8 cellular contexts compared by ENCODE assay signal in the genomic region with DNA sequence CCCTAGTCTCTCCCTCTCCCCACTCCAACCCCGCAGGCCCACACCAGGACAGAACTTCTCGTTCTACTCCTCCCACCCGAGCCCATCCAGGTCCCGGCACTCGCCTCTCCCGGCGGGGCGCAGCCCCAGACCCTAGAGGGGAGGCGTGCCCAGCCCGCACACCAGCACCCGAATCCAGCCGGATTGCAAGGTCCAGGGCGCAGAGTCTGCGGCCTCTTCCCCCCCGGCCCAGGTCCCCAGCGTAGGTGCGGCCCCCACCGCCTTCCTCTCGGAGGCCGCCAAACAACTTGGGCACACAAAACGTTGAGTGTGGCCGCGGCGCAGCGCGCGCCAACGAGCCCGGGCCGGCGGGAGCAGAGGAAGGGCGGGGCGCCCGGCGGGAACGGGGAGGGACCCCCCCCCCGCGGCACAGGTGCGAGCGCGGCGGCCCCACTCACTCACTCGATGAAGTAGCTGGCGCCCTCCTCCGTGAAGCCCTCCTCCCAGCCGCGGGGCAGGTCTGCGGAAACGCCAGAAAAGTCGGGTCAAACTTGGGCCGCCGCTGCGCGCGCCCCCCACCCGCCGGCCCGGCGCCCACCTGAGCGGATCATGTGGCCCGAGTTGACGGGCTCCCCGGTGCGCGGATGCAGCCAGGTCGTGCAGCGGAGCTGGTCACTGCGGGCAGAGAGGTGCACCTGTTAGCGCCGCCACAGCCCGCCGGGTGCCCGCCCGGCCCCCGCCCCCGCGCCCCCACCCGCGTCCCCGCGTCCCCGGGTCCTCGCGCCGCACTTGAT. TPM values are rescaled to one million over a fixed set of nuclear protein-coding genes. Genes with fewer than 3 reads are reported as not detected.
DNase-seq lines count a peak whose midpoint lies in the region; ATAC-seq and TF ChIP-seq lines count a peak whose summit lies in the region.

No MANE protein-coding gene starts in this region.

- H3K36me3 ChIP-seq in OCI-LY7 (ENCODE audit: insufficient read depth, low read length) (no peaks in the 10 kb centered on the region), right lobe of liver (no peaks in the 10 kb centered on the region), subcutaneous abdominal adipose tissue (ENCODE audit: control insufficient read depth in 5 of 5, insufficient read depth in 5 of 5, low read length in 5 of 5) (no peaks in the 10 kb centered on the region)

- H3K4me1 ChIP-seq in OCI-LY7 (ENCODE audit: insufficient read depth, low read length, poor library complexity, severe bottlenecking) (no peaks in the 10 kb centered on the region), right lobe of liver (peaks cover 0 to 18% (median 4%) of the 10 kb centered on the region in 4 donors), subcutaneous abdominal adipose tissue (ENCODE audit: control insufficient read depth in 5 of 5, insufficient read depth in 5 of 5, low read length in 5 of 5) (peaks cover 0 to 23% (median 17%) of the 10 kb centered on the region in 5 donors)

- H3K79me2 ChIP-seq in OCI-LY7 (ENCODE audit: insufficient read depth, low read depth, low read length), result no peaks in the 10 kb centered on the region

- H3K9me3 ChIP-seq in OCI-LY7 (ENCODE audit: low read length) (no peaks in the 10 kb centered on the region), right lobe of liver (no peaks in the 10 kb centered on the region), subcutaneous abdominal adipose tissue (ENCODE audit: control insufficient read depth in 5 of 5, low read length in 5 of 5) (no peaks in the 10 kb centered on the region)

- peak overlapping the region; percentile 5; the same call in 1 of the 2 replicates for H3K4me2 ChIP-seq in OCI-LY7 (ENCODE audit: low read length)

- TF ChIP-seq POLR2A in right lobe of liver (IDR thresholded peaks at IDR 0.05), result no peak

- 0% methylated on average over 1 of the region's 85 CpGs for WGBS in right lobe of liver (ENCODE audit: insufficient coverage, low coverage, low lambda C conversion rate, missing lambda C conversion rate)

- no peak for TF ChIP-seq CTCF in GM20000 (IDR thresholded peaks at IDR 0.05; ENCODE audit: extremely low read depth, missing control alignments)
- TF ChIP-seq CTCF in OCI-LY7 (conservative IDR thresholded peaks at IDR 0.05; ENCODE audit: low read length), result no peak
- no peak for TF ChIP-seq CTCF in right lobe of liver (IDR thresholded peaks at IDR 0.05)

- H3K9ac ChIP-seq in subcutaneous abdominal adipose tissue (ENCODE audit: low read length in 5 of 5), result peak overlapping the region in 4 of 5 donors; percentile 66 to 82 (median 70)

- CTCF ChIA-PET in OCI-LY7 (lab: Charles Lee; ENCODE audit: unreplicated experiment), result no interaction called here

- no peak overlapping the region for H3K4me3 ChIP-seq in OCI-LY7 (ENCODE audit: low read depth, low read length, poor library complexity, severe bottlenecking)
- peak overlapping the region; percentile 59 to 76 (median 72) for H3K4me3 ChIP-seq in right lobe of liver
- peak overlapping the region; percentile 67 to 82 (median 74) for H3K4me3 ChIP-seq in subcutaneous abdominal adipose tissue (ENCODE audit: low read depth in 1 of 5, low read length in 5 of 5)

- H3K27me3 ChIP-seq in right lobe of liver (no peaks in the 10 kb centered on the region), subcutaneous abdominal adipose tissue (ENCODE audit: control insufficient read depth in 5 of 5, insufficient read depth in 4 of 5, low read length in 5 of 5) (peaks cover 0 to 4% (median 0%) of the 10 kb centered on the region in 5 donors)

- no TSS peak for BruUV-seq in OCI-LY7 (replicated peaks; lab: Mats Ljungman, UMichigan)

- POLR2A ChIA-PET in OCI-LY7 (lab: Charles Lee), result no interaction called here

- DNase-seq in GM20000 (ENCODE audit: low spot score) (peak; percentile 72), OCI-LY7 (ENCODE audit: low spot score) (no peak), caudate nucleus (lab: John Stamatoyannopoulos, UW) (peak in 4 of 61 donors; percentile 19 to 57 (median 36)), right lobe of liver (peak; percentile 41 to 59 (median 58)), hippocampal formation (lab: John Stamatoyannopoulos, UW) (no peak), RKO (ENCODE audit: low spot score) (no peak)

- intact Hi-C loops in OCI-LY7 (cut with micrococcal nuclease; ENCODE audit: unreplicated experiment), result no loop called here
- intact Hi-C loops in right lobe of liver (cut with DNase I), result no loop called here

- no peak overlapping the region for H2AFZ ChIP-seq in OCI-LY7 (ENCODE audit: low read length)

- H3K27ac ChIP-seq in OCI-LY7 (ENCODE audit: low read depth, low read length, poor library complexity, severe bottlenecking), result no peak overlapping the region
- H3K27ac ChIP-seq in caudate nucleus (ENCODE audit: low read depth, low read length), result peak overlapping the region; percentile 59
- peak overlapping the region; percentile 30 to 72 (median 67) for H3K27ac ChIP-seq in right lobe of liver
- H3K27ac ChIP-seq in subcutaneous abdominal adipose tissue (ENCODE audit: low read depth, low read length), result peak overlapping the region; percentile 86

- no peaks in the 10 kb centered on the region for H3K9me2 ChIP-seq in OCI-LY7 (ENCODE audit: insufficient read depth, low read length)

- H4K20me1 ChIP-seq in OCI-LY7 (ENCODE audit: insufficient read depth, low read length), result no peaks in the 10 kb centered on the region

- ATAC-seq in right lobe of liver, result peak; percentile 14 to 44 (median 39)
- no peak for ATAC-seq in HG03025 (IDR thresholded peaks at IDR 0.05; ENCODE audit: low FRiP score, unreplicated experiment)

RNA-seq across cellular contexts. Expression of gene PLEKHA7, which starts 0.5 kb away (rescaled TPM):
- total RNA-seq in OCI-LY7 (2014; rRNA removed; shearing (Covaris generic)), result 0.13 TPM in 1 of 2 replicates, not detected in the other
- total RNA-seq in OCI-LY7 (2022) (not detected in 2 replicates), right lobe of liver (10 to 100 TPM; 12.7 to 26.7 (median 21.5) TPM)

Comparison
In these comparisons a context has a peak if more than half of its experiments do, and no peak if none do; other contexts are left out.
1. DNase-seq: peak in GM20000 (single experiment) and right lobe of liver (3 of 3); none in OCI-LY7 (single experiment), hippocampal formation (0 of 2) and RKO (single experiment).
2. RNA of gene PLEKHA7, which starts 0.5 kb away (total RNA-seq): 12.7 to 26.7 TPM in right lobe of liver; 0.13 TPM in OCI-LY7; every median in the first group is over 10 times any median in the second.